ENCODE assay signal across 1 cellular context in the genomic region with DNA sequence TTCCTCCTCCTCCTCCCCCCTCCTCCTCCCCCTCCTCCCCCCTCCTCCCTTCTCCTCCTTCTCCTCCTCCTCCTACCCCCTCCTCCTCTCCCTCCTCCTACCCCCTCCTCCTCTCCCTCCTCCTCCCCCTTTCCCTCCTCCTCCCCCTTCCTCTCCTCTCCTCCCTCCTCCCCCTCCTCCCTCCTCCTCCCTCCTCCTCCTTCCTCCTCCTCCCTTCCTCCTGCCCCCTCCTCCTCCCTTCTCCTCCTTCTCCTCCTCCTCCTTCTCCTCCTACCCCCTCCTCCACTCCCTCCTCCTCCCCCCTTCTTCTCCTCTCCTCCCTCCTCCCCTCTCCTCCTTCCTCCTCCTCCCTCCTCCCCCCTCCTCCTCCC.
TF ChIP-seq lines count a peak whose summit lies in the region.

No MANE protein-coding gene starts in this region.

TF ChIP-seq in SK-N-SH treated with all-trans-retinoic acid at 6 μM for 48 hours, 23 proteins besides CTCF, POLR2A, EP300 and RAD21:
- no peak for TF ChIP-seq ISL1 (CRISPR knock-in tag; IDR thresholded peaks at IDR 0.05)
- no peak for TF ChIP-seq CSDC2 (CRISPR knock-in tag; IDR thresholded peaks at IDR 0.05)
- TF ChIP-seq TCF4 (CRISPR knock-in tag; IDR thresholded peaks at IDR 0.05; ENCODE audit: borderline replicate concordance), result no peak
- TF ChIP-seq ARNTL (CRISPR knock-in tag; IDR thresholded peaks at IDR 0.05; ENCODE audit: borderline replicate concordance, low read depth), result no peak
- no peak for TF ChIP-seq ZNF8 (CRISPR knock-in tag; IDR thresholded peaks at IDR 0.05)
- TF ChIP-seq, protein P1, sequence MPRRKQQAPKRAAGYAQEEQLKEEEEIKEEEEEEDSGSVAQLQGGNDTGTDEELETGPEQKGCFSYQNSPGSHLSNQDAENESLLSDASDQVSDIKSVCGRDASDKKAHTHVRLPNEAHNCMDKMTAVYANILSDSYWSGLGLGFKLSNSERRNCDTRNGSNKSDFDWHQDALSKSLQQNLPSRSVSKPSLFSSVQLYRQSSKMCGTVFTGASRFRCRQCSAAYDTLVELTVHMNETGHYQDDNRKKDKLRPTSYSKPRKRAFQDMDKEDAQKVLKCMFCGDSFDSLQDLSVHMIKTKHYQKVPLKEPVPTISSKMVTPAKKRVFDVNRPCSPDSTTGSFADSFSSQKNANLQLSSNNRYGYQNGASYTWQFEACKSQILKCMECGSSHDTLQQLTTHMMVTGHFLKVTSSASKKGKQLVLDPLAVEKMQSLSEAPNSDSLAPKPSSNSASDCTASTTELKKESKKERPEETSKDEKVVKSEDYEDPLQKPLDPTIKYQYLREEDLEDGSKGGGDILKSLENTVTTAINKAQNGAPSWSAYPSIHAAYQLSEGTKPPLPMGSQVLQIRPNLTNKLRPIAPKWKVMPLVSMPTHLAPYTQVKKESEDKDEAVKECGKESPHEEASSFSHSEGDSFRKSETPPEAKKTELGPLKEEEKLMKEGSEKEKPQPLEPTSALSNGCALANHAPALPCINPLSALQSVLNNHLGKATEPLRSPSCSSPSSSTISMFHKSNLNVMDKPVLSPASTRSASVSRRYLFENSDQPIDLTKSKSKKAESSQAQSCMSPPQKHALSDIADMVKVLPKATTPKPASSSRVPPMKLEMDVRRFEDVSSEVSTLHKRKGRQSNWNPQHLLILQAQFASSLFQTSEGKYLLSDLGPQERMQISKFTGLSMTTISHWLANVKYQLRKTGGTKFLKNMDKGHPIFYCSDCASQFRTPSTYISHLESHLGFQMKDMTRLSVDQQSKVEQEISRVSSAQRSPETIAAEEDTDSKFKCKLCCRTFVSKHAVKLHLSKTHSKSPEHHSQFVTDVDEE (CRISPR knock-in tag; IDR thresholded peaks at IDR 0.05), result no peak
- TF ChIP-seq PPARA (CRISPR knock-in tag; IDR thresholded peaks at IDR 0.05; ENCODE audit: borderline replicate concordance), result no peak
- no peak for TF ChIP-seq SNAI2 (CRISPR knock-in tag; IDR thresholded peaks at IDR 0.05)
- no peak for TF ChIP-seq ZFP3 (CRISPR knock-in tag; IDR thresholded peaks at IDR 0.05)
- TF ChIP-seq, protein P2, sequence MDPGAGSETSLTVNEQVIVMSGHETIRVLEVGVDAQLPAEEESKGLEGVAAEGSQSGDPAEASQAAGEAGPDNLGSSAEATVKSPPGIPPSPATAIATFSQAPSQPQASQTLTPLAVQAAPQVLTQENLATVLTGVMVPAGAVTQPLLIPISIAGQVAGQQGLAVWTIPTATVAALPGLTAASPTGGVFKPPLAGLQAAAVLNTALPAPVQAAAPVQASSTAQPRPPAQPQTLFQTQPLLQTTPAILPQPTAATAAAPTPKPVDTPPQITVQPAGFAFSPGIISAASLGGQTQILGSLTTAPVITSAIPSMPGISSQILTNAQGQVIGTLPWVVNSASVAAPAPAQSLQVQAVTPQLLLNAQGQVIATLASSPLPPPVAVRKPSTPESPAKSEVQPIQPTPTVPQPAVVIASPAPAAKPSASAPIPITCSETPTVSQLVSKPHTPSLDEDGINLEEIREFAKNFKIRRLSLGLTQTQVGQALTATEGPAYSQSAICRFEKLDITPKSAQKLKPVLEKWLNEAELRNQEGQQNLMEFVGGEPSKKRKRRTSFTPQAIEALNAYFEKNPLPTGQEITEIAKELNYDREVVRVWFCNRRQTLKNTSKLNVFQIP (CRISPR knock-in tag; IDR thresholded peaks at IDR 0.05; ENCODE audit: borderline replicate concordance, low read depth), result no peak
